Comparison of ENCODE assay signal across 12 cellular contexts in genomic region chr1:100927276-100927675, GRCh38. TPM values are rescaled to one million over a fixed set of nuclear protein-coding genes. Genes with fewer than 3 reads are reported as not detected.
DNase-seq lines count a peak whose midpoint lies in the region; ATAC-seq, FAIRE-seq and TF ChIP-seq lines count a peak whose summit lies in the region.
"Had no signal": no experiment of that assay in that cellular context is flagged by ENCODE, and none has a peak within 500 bp of the region (broad histone marks: within the 10 kb centered on the region; RNA-seq: fewer than 3 reads in every experiment).

No MANE protein-coding gene starts in this region.

- H2AFZ ChIP-seq in HepG2 (ENCODE audit: low read length), result no peak overlapping the region

- TF ChIP-seq CTCF in VCaP (conservative IDR thresholded peaks at IDR 0.05), result no peak
- no peak for TF ChIP-seq CTCF in HepG2 (CRISPR knock-in tag; IDR thresholded peaks at IDR 0.05)

- no peak for TF ChIP-seq RAD21 in HepG2 (CRISPR knock-in tag; IDR thresholded peaks at IDR 0.05)

- H3K4me3 Mint-ChIP-seq in CD4-positive, alpha-beta memory T cell, result no peak overlapping the region
- H3K4me3 Mint-ChIP-seq: HFFc6 had no signal

- H3K36me3 Mint-ChIP-seq in CD4-positive, alpha-beta memory T cell, result peaks cover 25 to 28% of the 10 kb centered on the region in 2 donors

- POLR2A ChIA-PET in CD4-positive, alpha-beta memory T cell (lab: Charles Lee; ENCODE audit: partially characterized antibody), result interaction anchor here (0.6 to 10.1 kb wide), 47 partner anchors 9 to 430 kb away, joined by 3 to 335 read pairs (median 5); partner anchors contain the start of genes DPH5, S1PR1 and SLC30A7
- POLR2A ChIA-PET in HepG2 (lab: Yijun Ruan, JAX), result no interaction called here

- no peaks in the 10 kb centered on the region for H3K36me3 ChIP-seq in CD4-positive, alpha-beta memory T cell (ENCODE audit: insufficient read depth, low read length)
- peaks cover 1 to 30% of the 10 kb centered on the region in 2 experiments; a peak in 4 of 5 replicates for H3K36me3 ChIP-seq in HepG2 (replicated peaks in 1 of 2; ENCODE audit: control insufficient read depth in 1 of 2, insufficient read depth in 2 of 2, low read length in 2 of 2)

- H3K27ac ChIP-seq in CD4-positive, alpha-beta memory T cell (ENCODE audit: low read depth, low read length), result peak overlapping the region; percentile 50
- H3K27ac ChIP-seq in VCaP, result peak overlapping the region; percentile 48
- H3K27ac ChIP-seq in HepG2 (ENCODE audit: extremely low read length, insufficient read depth, low read length), result no peak overlapping the region

- peaks cover 0 to 3% (median 0%) of the 10 kb centered on the region in 8 donors for H3K9me3 Mint-ChIP-seq in CD4-positive, alpha-beta memory T cell
- H3K9me3 Mint-ChIP-seq: HFFc6 had no signal

- DNase-seq in CD4-positive, alpha-beta memory T cell, result peak; percentile 75 to 82 (median 80)
- DNase-seq in effector CD4-positive, alpha-beta T cell, result peak; percentile 30
- DNase-seq in LoVo (ENCODE audit: low spot score), result no peak
- no peak for DNase-seq in HepG2 (ENCODE audit: low spot score)
- DNase-seq: glutamatergic neuron, HFFc6, NCI-H2107 had no signal

- no peak for FAIRE-seq in HepG2 (lab: Jason Lieb, UNC)
- FAIRE-seq: colon had no signal

- no peaks in the 10 kb centered on the region for H4K20me1 ChIP-seq in HepG2 (ENCODE audit: insufficient read depth, low read length)

- ATAC-seq in GM19351 (IDR thresholded peaks at IDR 0.05; ENCODE audit: unreplicated experiment), result peak; percentile 62
- no peak for ATAC-seq in GM19463 (IDR thresholded peaks at IDR 0.05; ENCODE audit: unreplicated experiment)
- no peak for ATAC-seq in GM18517 (IDR thresholded peaks at IDR 0.05; ENCODE audit: unreplicated experiment)
- ATAC-seq in HepG2, result no peak

- no TSS peak for BruUV-seq in HepG2 (replicated peaks; lab: Mats Ljungman, UMichigan)

- no peak overlapping the region for H3K27ac Mint-ChIP-seq in CD4-positive, alpha-beta memory T cell
- H3K27ac Mint-ChIP-seq: HFFc6 had no signal

- peak overlapping the region in 1 of 2 donors; percentile 39 for H3K4me3 ChIP-seq in CD4-positive, alpha-beta memory T cell (ENCODE audit: low read length in 2 of 2)
- H3K4me3 ChIP-seq in HepG2 (replicated peaks in 1 of 3; ENCODE audit: insufficient read depth in 1 of 3, low read depth in 2 of 3, low read length in 3 of 3), result no peak overlapping the region

- no peak overlapping the region for H3K9ac ChIP-seq in HepG2 (ENCODE audit: insufficient read depth, low read depth, low read length)

- 87% methylated on average over 2 of the region's 2 CpGs for WGBS in HepG2 (ENCODE audit: low lambda C conversion rate)

- in situ Hi-C loops in HepG2 (cut with HindIII; ENCODE audit: extremely low pct_ligation_motif_present, low pct_unique_long_range_greater_than_20kb), result loop anchor here (5.0 kb wide), 1 partner anchor 310 kb away; the partner anchor contains the start of gene S1PR1

- no peaks in the 10 kb centered on the region for H3K79me2 ChIP-seq in HepG2 (ENCODE audit: insufficient read depth, low read length)

- TF ChIP-seq POLR2A in HepG2 (IDR thresholded peaks at IDR 0.05; ENCODE audit: insufficient read depth in 1 of 2, low read depth in 2 of 2, low read length in 2 of 2), result no peak

- no peaks in the 10 kb centered on the region for H3K27me3 ChIP-seq in CD4-positive, alpha-beta memory T cell (ENCODE audit: insufficient read depth, low read length)
- H3K27me3 ChIP-seq in HepG2 (ENCODE audit: control insufficient read depth in 1 of 2, insufficient read depth in 2 of 2, low read length in 2 of 2), result no peaks in the 10 kb centered on the region

- TF ChIP-seq EP300 in HepG2 (IDR thresholded peaks at IDR 0.05; ENCODE audit: low read depth in 2 of 2, low read length in 2 of 2) (no peak), HepG2 (CRISPR knock-in tag; IDR thresholded peaks at IDR 0.05; ENCODE audit: borderline replicate concordance) (no peak)

- H3K4me2 ChIP-seq in HepG2 (ENCODE audit: low read depth, low read length), result no peak overlapping the region

- CTCF ChIA-PET in CD4-positive, alpha-beta memory T cell (lab: Charles Lee; ENCODE audit: partially characterized antibody), result interaction anchor here (0.7 to 7.8 kb wide), 8 partner anchors 22 to 431 kb away, joined by 3 to 129 read pairs (median 4); partner anchors contain the start of gene S1PR1
- CTCF ChIA-PET in HepG2 (lab: Yijun Ruan, JAX; ENCODE audit: low intra/inter-chr PET ratio, low total read pairs), result no interaction called here

- H3K4me1 ChIP-seq in CD4-positive, alpha-beta memory T cell (ENCODE audit: insufficient read depth, low read length), result peaks cover 90% of the 10 kb centered on the region
- no peaks in the 10 kb centered on the region for H3K4me1 ChIP-seq in HepG2 (ENCODE audit: insufficient read depth, low read length)

- no peaks in the 10 kb centered on the region for H3K9me3 ChIP-seq in CD4-positive, alpha-beta memory T cell (ENCODE audit: control insufficient read depth in 1 of 2, low read length in 2 of 2)
- no peaks in the 10 kb centered on the region for H3K9me3 ChIP-seq in HepG2 (ENCODE audit: low read length)

- no peaks in the 10 kb centered on the region for H3K27me3 Mint-ChIP-seq in CD4-positive, alpha-beta memory T cell

- peaks cover 33 to 64% (median 49%) of the 10 kb centered on the region in 4 donors for H3K4me1 Mint-ChIP-seq in CD4-positive, alpha-beta memory T cell

- intact Hi-C loops in CD4-positive, alpha-beta memory T cell (cut with micrococcal nuclease), result loop anchor here (1.0 to 5.0 kb wide), 5 partner anchors 22 to 311 kb away; no protein-coding TSS in a partner anchor
- intact Hi-C loops in HepG2 (cut with micrococcal nuclease; ENCODE audit: unreplicated experiment), result no loop called here

TF ChIP-seq in HepG2, 621 proteins besides CTCF, POLR2A, EP300 and RAD21 (continues in another document):
- no peak for TF ChIP-seq ZNF772 (CRISPR knock-in tag; IDR thresholded peaks at IDR 0.05)
- no peak for TF ChIP-seq ZNF350 (CRISPR knock-in tag; IDR thresholded peaks at IDR 0.05; ENCODE audit: borderline replicate concordance, low read depth)
- no peak for TF ChIP-seq NR2F1 (CRISPR knock-in tag; IDR thresholded peaks at IDR 0.05)

RNA-seq across cellular contexts. Expression of gene SLC30A7, which starts 31.4 kb away (rescaled TPM):
- 10 to 100 TPM; 54.9 TPM for total RNA-seq in CD4-positive, alpha-beta memory T cell
- 10 to 100 TPM; 11.3 to 14.5 TPM for polyA plus RNA-seq in CD4-positive, alpha-beta memory T cell
- total RNA-seq in HepG2 (2016; rRNA removed; fragmentation: Illumina TruSeq; extraction: Trizol), result 27.4 and 40.8 TPM in 2 replicates
- total RNA-seq in HepG2 (2016; cell fraction: cytosol; rRNA removed; fragmentation: Illumina TruSeq; extraction: Trizol; ENCODE audit: low read depth), result 13.4 and 16.0 TPM in 2 replicates
- total RNA-seq in HepG2 (2016; cell fraction: insoluble cytoplasmic fraction; rRNA removed; fragmentation: Illumina TruSeq; extraction: Trizol), result 25.9 and 40.2 TPM in 2 replicates
- total RNA-seq in HepG2 (2016; cell fraction: membrane; rRNA removed; fragmentation: Illumina TruSeq; extraction: Trizol), result 8.9 and 10.3 TPM in 2 replicates
- total RNA-seq in HepG2 (2016; cell fraction: nucleus; rRNA removed; fragmentation: Illumina TruSeq; extraction: Trizol), result 46.2 and 56.7 TPM in 2 replicates
- 8.3 and 8.9 TPM in 2 replicates for polyA plus RNA-seq in HepG2 (2011; rRNA removed)
- 3.4 and 6.7 TPM in 2 replicates for polyA plus RNA-seq in HepG2 (2011; cell fraction: cytosol; rRNA removed)
- polyA plus RNA-seq in HepG2 (2011; cell fraction: nucleus; rRNA removed), result 6.1 and 9.3 TPM in 2 replicates
- 6.4 and 6.7 TPM in 2 replicates for polyA plus RNA-seq in HepG2 (2012)
- 0.55 and 0.59 TPM in 2 replicates for polyA plus RNA-seq in HepG2 (2016; cell fraction: cytosol; fragmentation: Illumina TruSeq; extraction: Trizol; ENCODE audit: low read depth)
- 8.2 and 8.3 TPM in 2 replicates for polyA plus RNA-seq in HepG2 (2016; cell fraction: insoluble cytoplasmic fraction; fragmentation: Illumina TruSeq; extraction: Trizol; ENCODE audit: low read depth)
- 1.1 and 1.5 TPM in 2 replicates for polyA plus RNA-seq in HepG2 (2016; cell fraction: membrane; fragmentation: Illumina TruSeq; extraction: Trizol; ENCODE audit: low read depth)
- polyA plus RNA-seq in HepG2 (2016; cell fraction: nucleus; fragmentation: Illumina TruSeq; extraction: Trizol; ENCODE audit: insufficient read depth, low read depth), result 22.6 and 23.4 TPM in 2 replicates
- 19.9 and 29.7 TPM in 2 replicates for polyA minus RNA-seq in HepG2 (2011; rRNA and poly(A)+ RNA removed; ENCODE audit: low replicate concordance)
- polyA minus RNA-seq in HepG2 (2011; cell fraction: cytosol; rRNA and poly(A)+ RNA removed), result 16.4 and 22.7 TPM in 2 replicates
- polyA minus RNA-seq in HepG2 (2011; cell fraction: nucleus; rRNA and poly(A)+ RNA removed), result 19.2 and 20.5 TPM in 2 replicates

RNA-seq across cellular contexts. Expression of gene EXTL2, which starts 32.6 kb away (rescaled TPM):
- 1 to 10 TPM; 2.5 to 4.2 TPM for total RNA-seq in CD4-positive, alpha-beta memory T cell
- 1 to 10 TPM; 1.5 to 2.6 TPM for polyA plus RNA-seq in CD4-positive, alpha-beta memory T cell
- total RNA-seq in HepG2 (2016; rRNA removed; fragmentation: Illumina TruSeq; extraction: Trizol), result 18.8 and 23.5 TPM in 2 replicates
- 2.2 and 2.6 TPM in 2 replicates for total RNA-seq in HepG2 (2016; cell fraction: cytosol; rRNA removed; fragmentation: Illumina TruSeq; extraction: Trizol; ENCODE audit: low read depth)
- 18.7 and 25.4 TPM in 2 replicates for total RNA-seq in HepG2 (2016; cell fraction: insoluble cytoplasmic fraction; rRNA removed; fragmentation: Illumina TruSeq; extraction: Trizol)
- 10.3 and 10.4 TPM in 2 replicates for total RNA-seq in HepG2 (2016; cell fraction: membrane; rRNA removed; fragmentation: Illumina TruSeq; extraction: Trizol)
- total RNA-seq in HepG2 (2016; cell fraction: nucleus; rRNA removed; fragmentation: Illumina TruSeq; extraction: Trizol), result 33.3 and 34.8 TPM in 2 replicates
- 16.0 and 22.0 TPM in 2 replicates for polyA plus RNA-seq in HepG2 (2011; rRNA removed)
- polyA plus RNA-seq in HepG2 (2011; cell fraction: cytosol; rRNA removed), result 6.5 and 12.0 TPM in 2 replicates
- polyA plus RNA-seq in HepG2 (2011; cell fraction: nucleus; rRNA removed), result 13.3 and 16.1 TPM in 2 replicates
- 12.7 and 13.2 TPM in 2 replicates for polyA plus RNA-seq in HepG2 (2012)
- polyA plus RNA-seq in HepG2 (2016; cell fraction: cytosol; fragmentation: Illumina TruSeq; extraction: Trizol; ENCODE audit: low read depth), result 2.0 and 2.8 TPM in 2 replicates
- 12.7 and 16.6 TPM in 2 replicates for polyA plus RNA-seq in HepG2 (2016; cell fraction: insoluble cytoplasmic fraction; fragmentation: Illumina TruSeq; extraction: Trizol; ENCODE audit: low read depth)
- polyA plus RNA-seq in HepG2 (2016; cell fraction: membrane; fragmentation: Illumina TruSeq; extraction: Trizol; ENCODE audit: low read depth), result 6.5 and 6.9 TPM in 2 replicates
- 37.2 and 44.6 TPM in 2 replicates for polyA plus RNA-seq in HepG2 (2016; cell fraction: nucleus; fragmentation: Illumina TruSeq; extraction: Trizol; ENCODE audit: insufficient read depth, low read depth)
- polyA minus RNA-seq in HepG2 (2011; rRNA and poly(A)+ RNA removed; ENCODE audit: low replicate concordance), result 5.6 TPM in 2 replicates
- polyA minus RNA-seq in HepG2 (2011; cell fraction: cytosol; rRNA and poly(A)+ RNA removed), result 7.3 and 9.6 TPM in 2 replicates
- polyA minus RNA-seq in HepG2 (2011; cell fraction: nucleus; rRNA and poly(A)+ RNA removed), result 39.4 and 47.2 TPM in 2 replicates

Comparison
In these comparisons a context has a peak if more than half of its experiments do, and no peak if none do; other contexts are left out.
1. DNase-seq: peak in CD4-positive, alpha-beta memory T cell (5 of 5) and effector CD4-positive, alpha-beta T cell (single experiment); none in LoVo (single experiment) and HepG2 (single experiment).